19 cellular contexts compared by ENCODE assay signal in genomic region chr2:178962152-178962551, GRCh38.
"Had no signal": no experiment of that assay in that cellular context is flagged by ENCODE, and none has a peak within 500 bp of the region (broad histone marks: within the 10 kb centered on the region; RNA-seq: fewer than 3 reads in every experiment).

No MANE protein-coding gene starts in this region.

- DNase-seq: dermis blood vessel endothelial cell; dorsolateral prefrontal cortex; effector CD4-positive, alpha-beta T cell; effector memory CD4-positive, alpha-beta T cell; foreskin keratinocyte; heart right ventricle; hippocampal formation; left cardiac atrium; left lung; left ventricle myocardium superior; lower lobe of right lung; mesenchymal stem cell; mucosa of descending colon had no signal

- H3K4me3 Mint-ChIP-seq: mesothelial cell of epicardium; naive B cell; naive thymus-derived CD8-positive, alpha-beta T cell had no signal

- H3K27ac ChIP-seq: coronary artery, dorsolateral prefrontal cortex, esophagus muscularis mucosa, foreskin keratinocyte, gastroesophageal sphincter, heart right ventricle, left lung, lower lobe of right lung had no signal

- H3K27me3 Mint-ChIP-seq: naive B cell; naive thymus-derived CD8-positive, alpha-beta T cell had no signal

- H3K9me3 ChIP-seq: esophagus muscularis mucosa, gastroesophageal sphincter, heart right ventricle, left lung, lower lobe of right lung, mucosa of descending colon had no signal

- H3K36me3 ChIP-seq: gastroesophageal sphincter, left lung, lower lobe of right lung had no signal

- H3K36me3 Mint-ChIP-seq: mesothelial cell of epicardium, naive B cell had no signal

- H3K27me3 ChIP-seq: esophagus muscularis mucosa, foreskin keratinocyte, gastroesophageal sphincter, heart right ventricle, left lung had no signal

- H3K9me3 Mint-ChIP-seq: naive B cell; naive thymus-derived CD8-positive, alpha-beta T cell had no signal

- ATAC-seq: foreskin keratinocyte, gastroesophageal sphincter, left lung, lower lobe of right lung, mucosa of descending colon had no signal

- H3K4me1 ChIP-seq: esophagus muscularis mucosa, foreskin keratinocyte, gastroesophageal sphincter, left lung, lower lobe of right lung had no signal

- H3K27ac Mint-ChIP-seq: mesothelial cell of epicardium; naive thymus-derived CD8-positive, alpha-beta T cell had no signal

- H3K4me1 Mint-ChIP-seq: mesothelial cell of epicardium had no signal

- H3K4me3 ChIP-seq: coronary artery, dorsolateral prefrontal cortex, esophagus muscularis mucosa, gastroesophageal sphincter, heart right ventricle, left lung, lower lobe of right lung, mucosa of descending colon had no signal
